Comparison of ENCODE assay signal across 13 cellular contexts in the genomic region with DNA sequence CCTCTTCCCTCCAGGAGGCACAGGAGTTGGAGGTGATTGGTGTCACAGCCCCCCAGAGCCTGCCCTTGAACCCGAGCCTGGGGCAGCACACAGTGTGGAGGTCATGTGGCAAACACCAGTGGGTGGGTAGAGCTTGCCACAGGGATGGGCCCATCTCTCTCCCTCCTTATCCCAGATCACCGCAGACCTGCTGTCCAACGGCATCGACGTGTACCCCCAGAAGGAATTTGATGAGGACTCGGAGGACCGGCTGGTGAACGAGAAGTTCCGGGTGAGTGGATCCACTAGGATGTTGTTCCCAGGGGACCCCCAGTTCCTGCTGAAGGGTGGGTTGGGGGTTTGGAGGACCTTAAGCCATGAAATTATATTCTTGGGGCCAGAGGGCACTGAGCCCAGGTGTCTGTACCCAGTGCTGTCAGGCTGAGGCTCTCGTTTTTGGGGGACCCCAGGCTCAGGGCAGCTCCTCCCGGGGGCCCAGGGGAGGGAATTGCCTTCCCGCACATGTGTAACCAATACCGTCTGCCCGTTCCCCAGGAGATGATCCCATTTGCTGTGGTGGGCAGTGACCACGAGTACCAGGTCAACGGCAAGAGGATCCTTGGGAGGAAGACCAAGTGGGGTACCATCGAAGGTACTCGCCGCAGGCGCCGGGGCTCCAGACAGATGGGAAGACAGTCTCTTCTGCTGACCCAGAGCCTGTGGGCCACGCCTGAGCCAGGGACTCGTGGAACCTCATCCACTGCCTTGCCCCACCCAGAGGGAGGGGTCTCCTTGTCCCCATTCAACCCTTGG.
DNase-seq lines count a peak whose midpoint lies in the region; ATAC-seq and TF ChIP-seq lines count a peak whose summit lies in the region.
"Had no signal": no experiment of that assay in that cellular context is flagged by ENCODE, and none has a peak within 500 bp of the region (broad histone marks: within the 10 kb centered on the region; RNA-seq: fewer than 3 reads in every experiment).

No MANE protein-coding gene starts in this region.

- no peaks in the 10 kb centered on the region for H3K9me2 ChIP-seq in SU-DHL-6 (replicated peaks; ENCODE audit: insufficient read depth, low read length)

- peaks cover 0 to 35% of the 10 kb centered on the region in 2 donors for H3K4me1 ChIP-seq in left lung

- no peaks in the 10 kb centered on the region for H3K36me3 Mint-ChIP-seq in activated naive CD8-positive, alpha-beta T cell
- peaks cover 23% of the 10 kb centered on the region for H3K36me3 Mint-ChIP-seq in activated naive CD8-positive, alpha-beta T cell treated with anti-CD3 and anti-CD28 coated beads, Interleukin-2, amount 50 U/mL, for 24 hours (ENCODE audit: low read depth)
- H3K36me3 Mint-ChIP-seq in stimulated activated naive B cell treated with anti-CD40 and anti-IgM and Interleukin-4, amounts not matched to agents 10 μg/mL and 1 μg/mL and 100 μg/mL, for 72 hours, result peaks cover 49 to 55% of the 10 kb centered on the region in 2 donors

- H3K4me3 ChIP-seq in SU-DHL-6 (ENCODE audit: insufficient read depth, low read length, poor library complexity, severe bottlenecking), result no peak overlapping the region
- H3K4me3 ChIP-seq in left lung, result no peak overlapping the region
- H3K4me3 ChIP-seq: hepatocyte, psoas muscle had no signal

- no peak for ATAC-seq in activated naive CD8-positive, alpha-beta T cell treated with anti-CD3 and anti-CD28 coated beads, Interleukin-2, amount 50 U/mL, for 24 hours
- no peak for ATAC-seq in left lung
- ATAC-seq in stimulated activated naive B cell treated with anti-CD40 and anti-IgM and Interleukin-4, amounts not matched to agents 10 μg/mL and 1 μg/mL and 100 μg/mL, for 72 hours (replicated peaks), result no peak
- ATAC-seq in GM18868 (IDR thresholded peaks at IDR 0.05; ENCODE audit: unreplicated experiment), result no peak
- ATAC-seq in GM21515 (IDR thresholded peaks at IDR 0.05; ENCODE audit: unreplicated experiment), result no peak
- ATAC-seq: Panc1, psoas muscle had no signal

- peaks cover 10% of the 10 kb centered on the region for H3K36me3 ChIP-seq in SU-DHL-6 (ENCODE audit: low read length)
- peaks cover 0 to 91% of the 10 kb centered on the region in 2 donors for H3K36me3 ChIP-seq in left lung

- peak overlapping the region; percentile 66 for H3K27ac Mint-ChIP-seq in activated naive CD8-positive, alpha-beta T cell
- no peak overlapping the region for H3K27ac Mint-ChIP-seq in activated naive CD8-positive, alpha-beta T cell treated with anti-CD3 and anti-CD28 coated beads, Interleukin-2, amount 50 U/mL, for 24 hours
- peak overlapping the region; percentile 90 for H3K27ac Mint-ChIP-seq in stimulated activated naive B cell treated with anti-CD40 and anti-IgM and Interleukin-4, amounts not matched to agents 10 μg/mL and 1 μg/mL and 100 μg/mL, for 72 hours

- no peaks in the 10 kb centered on the region for H4K20me1 ChIP-seq in SU-DHL-6 (ENCODE audit: low read depth, low read length)

- intact Hi-C loops in left lung (cut with DNase I), result loop anchor here in 1 of 2 donors (5.0 kb wide), 2 partner anchors 60 to 160 kb away; no protein-coding TSS in a partner anchor

- H3K9ac ChIP-seq in SU-DHL-6 (ENCODE audit: low read length), result peak overlapping the region; percentile 2; the same call in 1 of the 2 replicates

- H3K27ac ChIP-seq in SU-DHL-6 (ENCODE audit: low read depth, low read length) (peak overlapping the region; percentile 84), left lung (no peak overlapping the region)
- H3K27ac ChIP-seq: epithelial cell of prostate, hepatocyte, psoas muscle had no signal

- H3K4me1 Mint-ChIP-seq in activated naive CD8-positive, alpha-beta T cell (ENCODE audit: low read depth), result peaks cover 8% of the 10 kb centered on the region
- peaks cover 15% of the 10 kb centered on the region for H3K4me1 Mint-ChIP-seq in activated naive CD8-positive, alpha-beta T cell treated with anti-CD3 and anti-CD28 coated beads, Interleukin-2, amount 50 U/mL, for 24 hours
- H3K4me1 Mint-ChIP-seq in stimulated activated naive B cell treated with anti-CD40 and anti-IgM and Interleukin-4, amounts not matched to agents 10 μg/mL and 1 μg/mL and 100 μg/mL, for 72 hours, result peaks cover 20 to 46% of the 10 kb centered on the region in 2 donors

- H3K27me3 Mint-ChIP-seq in activated naive CD8-positive, alpha-beta T cell, result no peaks in the 10 kb centered on the region
- no peaks in the 10 kb centered on the region for H3K27me3 Mint-ChIP-seq in activated naive CD8-positive, alpha-beta T cell treated with anti-CD3 and anti-CD28 coated beads, Interleukin-2, amount 50 U/mL, for 24 hours
- H3K27me3 Mint-ChIP-seq in stimulated activated naive B cell treated with anti-CD40 and anti-IgM and Interleukin-4, amounts not matched to agents 10 μg/mL and 1 μg/mL and 100 μg/mL, for 72 hours, result no peaks in the 10 kb centered on the region

- H3K79me2 ChIP-seq in SU-DHL-6 (ENCODE audit: insufficient read depth, low read length), result 0 out of 2 replicates have a peak, but pooled peaks cover 6% of the 10 kb centered on the region
- H3K79me2 ChIP-seq: hepatocyte had no signal

- no peak for TF ChIP-seq CTCF in SU-DHL-6 (IDR thresholded peaks at IDR 0.05; ENCODE audit: insufficient read depth, low read length, poor library complexity, severe bottlenecking)
- TF ChIP-seq CTCF in left lung (IDR thresholded peaks at IDR 0.05), result no peak

- no peak overlapping the region for H3K4me2 ChIP-seq in SU-DHL-6 (ENCODE audit: low read depth, low read length, poor library complexity, severe bottlenecking)
- H3K4me2 ChIP-seq: hepatocyte had no signal

- no peaks in the 10 kb centered on the region for H3K27me3 ChIP-seq in SU-DHL-6 (ENCODE audit: low read length)
- no peaks in the 10 kb centered on the region for H3K27me3 ChIP-seq in left lung
- H3K27me3 ChIP-seq: hepatocyte had no signal

- no peak overlapping the region for H2AFZ ChIP-seq in SU-DHL-6 (ENCODE audit: low read depth, low read length, severe bottlenecking)
- H2AFZ ChIP-seq: hepatocyte had no signal

- no peak for DNase-seq in activated naive CD8-positive, alpha-beta T cell treated with anti-CD3 and anti-CD28 coated beads, Interleukin-2, amount 50 U/mL, for 24 hours
- peak; percentile 32 to 74 for DNase-seq in left lung
- DNase-seq in stimulated activated naive B cell treated with anti-CD40 and anti-IgM and Interleukin-4, amounts not matched to agents 10 μg/mL and 1 μg/mL and 100 μg/mL, for 72 hours, result no peak
- DNase-seq in ecto neural progenitor cell (ENCODE audit: low spot score), result no peak
- DNase-seq: IMR-90 had no signal

- peaks cover 25% of the 10 kb centered on the region for H3F3A ChIP-seq in SU-DHL-6 (ENCODE audit: insufficient read depth)

- H3K9me3 ChIP-seq in SU-DHL-6 (ENCODE audit: insufficient read depth, low read length) (no peaks in the 10 kb centered on the region), left lung (no peaks in the 10 kb centered on the region)
- H3K9me3 ChIP-seq: psoas muscle had no signal

- no peak overlapping the region for H3K4me3 Mint-ChIP-seq in activated naive CD8-positive, alpha-beta T cell
- H3K4me3 Mint-ChIP-seq in activated naive CD8-positive, alpha-beta T cell treated with anti-CD3 and anti-CD28 coated beads, Interleukin-2, amount 50 U/mL, for 24 hours, result no peak overlapping the region
- peak overlapping the region in 1 of 2 donors; percentile 73 for H3K4me3 Mint-ChIP-seq in stimulated activated naive B cell treated with anti-CD40 and anti-IgM and Interleukin-4, amounts not matched to agents 10 μg/mL and 1 μg/mL and 100 μg/mL, for 72 hours

- no peaks in the 10 kb centered on the region for H3K9me3 Mint-ChIP-seq in activated naive CD8-positive, alpha-beta T cell (ENCODE audit: low read depth)
- no peaks in the 10 kb centered on the region for H3K9me3 Mint-ChIP-seq in activated naive CD8-positive, alpha-beta T cell treated with anti-CD3 and anti-CD28 coated beads, Interleukin-2, amount 50 U/mL, for 24 hours
- no peaks in the 10 kb centered on the region for H3K9me3 Mint-ChIP-seq in stimulated activated naive B cell treated with anti-CD40 and anti-IgM and Interleukin-4, amounts not matched to agents 10 μg/mL and 1 μg/mL and 100 μg/mL, for 72 hours

Comparison
In these comparisons a context has a peak if more than half of its experiments do, and no peak if none do; other contexts are left out.
1. DNase-seq: peak in left lung (2 of 2); none in activated naive CD8-positive, alpha-beta T cell treated with anti-CD3 and anti-CD28 coated beads, Interleukin-2, amount 50 U/mL, for 24 hours (single experiment), stimulated activated naive B cell treated with anti-CD40 and anti-IgM and Interleukin-4, amounts not matched to agents 10 μg/mL and 1 μg/mL and 100 μg/mL, for 72 hours (single experiment) and ecto neural progenitor cell (single experiment).